15 cellular contexts compared by ENCODE assay signal in the genomic region with DNA sequence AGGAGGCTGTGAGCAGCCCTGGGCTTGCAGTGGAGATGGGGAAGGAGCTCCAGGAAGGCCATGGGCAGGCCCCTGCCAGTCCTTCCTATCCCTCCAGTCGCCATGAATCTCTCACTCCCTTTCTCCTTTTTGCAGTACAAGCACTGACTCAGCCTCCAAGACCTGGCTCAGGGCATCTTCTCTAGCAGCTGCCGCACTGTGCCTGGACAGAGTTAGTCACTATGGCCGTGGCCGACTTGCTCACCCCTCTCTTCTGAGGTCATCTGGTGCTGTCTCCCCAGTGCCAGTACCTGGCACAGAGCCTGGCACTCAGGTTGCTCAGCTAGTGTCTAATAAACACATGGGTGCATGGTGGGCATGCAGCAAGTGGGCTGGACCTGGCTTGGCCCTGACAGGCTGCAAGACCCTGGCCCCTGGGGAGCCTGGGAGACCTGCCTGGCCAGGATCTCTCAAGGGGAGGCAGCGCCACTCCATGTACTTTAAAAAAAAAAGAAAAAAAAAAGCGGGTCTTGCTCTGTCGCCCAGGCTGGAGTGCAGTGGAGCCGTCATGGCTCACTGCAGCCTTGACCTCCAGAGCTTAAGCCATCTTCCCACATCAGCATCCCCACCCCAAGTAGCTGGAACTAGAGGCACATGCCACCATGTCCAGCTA. TPM values are rescaled to one million over a fixed set of nuclear protein-coding genes. Genes with fewer than 3 reads are reported as not detected.
DNase-seq lines count a peak whose midpoint lies in the region; ATAC-seq, FAIRE-seq and TF ChIP-seq lines count a peak whose summit lies in the region.
"Had no signal": no experiment of that assay in that cellular context is flagged by ENCODE, and none has a peak within 500 bp of the region (broad histone marks: within the 10 kb centered on the region; RNA-seq: fewer than 3 reads in every experiment).

No MANE protein-coding gene starts in this region.

- ATAC-seq in IMR-90 (ENCODE audit: low read depth), result peak; percentile 37; the same call in 1 of the 2 replicates
- no peak for ATAC-seq in GM18498 (IDR thresholded peaks at IDR 0.05; ENCODE audit: unreplicated experiment)
- no peak for ATAC-seq in HG02571 (IDR thresholded peaks at IDR 0.05; ENCODE audit: unreplicated experiment)
- ATAC-seq in stimulated activated naive B cell treated with anti-CD40 and anti-IgM and Interleukin-4, amounts not matched to agents 10 μg/mL and 1 μg/mL and 100 μg/mL, for 72 hours (replicated peaks), result no peak
- ATAC-seq: stimulated activated memory B cell treated with anti-CD40 and anti-IgM and Interleukin-4, amounts not matched to agents 10 μg/mL and 1 μg/mL and 100 μg/mL, for 72 hours; WTC11 had no signal

- no peak overlapping the region for H3K18ac ChIP-seq in IMR-90 (ENCODE audit: low read depth, low read length)

- peak overlapping the region; percentile 49 for H2AFZ ChIP-seq in IMR-90 (replicated peaks; ENCODE audit: low read length, poor library complexity)
- H2AFZ ChIP-seq in parathyroid adenoma, result peak overlapping the region; percentile 58

- CTCF ChIA-PET in IMR-90 (lab: Yijun Ruan, JAX) (no interaction called here), A673 (lab: Charles Lee) (no interaction called here)

- H3K14ac ChIP-seq in IMR-90 (replicated peaks; ENCODE audit: low read depth, low read length), result no peak overlapping the region

- no peak overlapping the region for H2BK120ac ChIP-seq in IMR-90 (ENCODE audit: low read depth, low read length)

- H2BK15ac ChIP-seq in IMR-90 (ENCODE audit: low read depth, low read length), result no peak overlapping the region

- H3K9ac ChIP-seq in IMR-90 (ENCODE audit: low read depth, low read length) (no peak overlapping the region), parathyroid adenoma (no peak overlapping the region)

- 82% methylated on average over 2 of the region's 8 CpGs; no CpG with 5 or more reads in 1 of the 2 experiments for WGBS in IMR-90 (ENCODE audit: extremely low coverage in 2 of 2, insufficient read length in 1 of 2), 2 experiments

- H2BK20ac ChIP-seq in IMR-90 (ENCODE audit: low read depth, low read length), result no peak overlapping the region

- in situ Hi-C loops in IMR-90 (cut with MboI; ENCODE audit: low sequenced_read_pairs), result no loop called here

- DNase-seq in Daoy (ENCODE audit: low read depth) (peak; percentile 46), IMR-90 (peak; percentile 35), bronchial epithelial cell (ENCODE audit: low read depth) (peak; percentile 87), A673 (ENCODE audit: low spot score) (no peak)
- no peak for DNase-seq in stimulated activated naive B cell treated with anti-CD40 and anti-IgM and Interleukin-4, amounts not matched to agents 10 μg/mL and 1 μg/mL and 100 μg/mL, for 72 hours
- DNase-seq: dermis blood vessel endothelial cell; foreskin melanocyte; NCI-H1105; stimulated activated CD4-positive, alpha-beta T cell treated with anti-CD3 and anti-CD28 coated beads, Interleukin-4, amount 100 ng/mL, for 24 hours; SW 1271 had no signal

- dilution Hi-C loops in IMR-90 (cut with HindIII; ENCODE audit: low sequenced_read_pairs, unreplicated experiment), result no loop called here

- BruUV-seq in IMR-90 (replicated peaks; lab: Mats Ljungman, UMichigan) (no TSS peak), A673 (replicated peaks; lab: Mats Ljungman, UMichigan) (no TSS peak)

- H3K4me2 ChIP-seq in IMR-90 (ENCODE audit: low read depth, low read length) (no peak overlapping the region), parathyroid adenoma (ENCODE audit: low read length) (no peak overlapping the region)

- TF ChIP-seq POLR2A in IMR-90 (IDR thresholded peaks at IDR 0.05; ENCODE audit: low read depth, low read length), result no peak

- TF ChIP-seq CTCF in IMR-90 (conservative IDR thresholded peaks at IDR 0.05; ENCODE audit: low read depth, low read length), result no peak
- no peak for TF ChIP-seq CTCF in bronchial epithelial cell (IDR thresholded peaks at IDR 0.05; ENCODE audit: insufficient read depth, low read length, severe bottlenecking)
- no peak for TF ChIP-seq CTCF in parathyroid adenoma (IDR thresholded peaks at IDR 0.05)
- no peak for TF ChIP-seq CTCF in A673 (conservative IDR thresholded peaks at IDR 0.05; ENCODE audit: low read depth, low read length)

- no peaks in the 10 kb centered on the region for H3K79me2 ChIP-seq in parathyroid adenoma

- POLR2A ChIA-PET in IMR-90 (lab: Charles Lee; ENCODE audit: unreplicated experiment), result no interaction called here
- POLR2A ChIA-PET in A673 (lab: Charles Lee; ENCODE audit: low non-redundant PET), result no interaction called here

- H3K27ac Mint-ChIP-seq in stimulated activated naive B cell treated with anti-CD40 and anti-IgM and Interleukin-4, amounts not matched to agents 10 μg/mL and 1 μg/mL and 100 μg/mL, for 72 hours, result no peak overlapping the region
- H3K27ac Mint-ChIP-seq: stimulated activated memory B cell treated with anti-CD40 and anti-IgM and Interleukin-4, amounts not matched to agents 10 μg/mL and 1 μg/mL and 100 μg/mL, for 72 hours; WTC11 had no signal

- no peak overlapping the region for H3K56ac ChIP-seq in IMR-90 (ENCODE audit: extremely low read depth, insufficient read depth, low read length)

- H3K9me1 ChIP-seq in IMR-90 (ENCODE audit: insufficient read depth, low read length), result no peaks in the 10 kb centered on the region

- H3K4me3 ChIP-seq in IMR-90 (ENCODE audit: insufficient read depth, low read depth, low read length) (no peak overlapping the region), bronchial epithelial cell (ENCODE audit: low read depth, low read length) (no peak overlapping the region), parathyroid adenoma (ENCODE audit: low read depth, low read length) (no peak overlapping the region), A673 (ENCODE audit: low read depth, low read length, poor library complexity, severe bottlenecking) (no peak overlapping the region)

- peaks cover 8 to 15% of the 10 kb centered on the region in 2 donors for H3K4me1 Mint-ChIP-seq in stimulated activated naive B cell treated with anti-CD40 and anti-IgM and Interleukin-4, amounts not matched to agents 10 μg/mL and 1 μg/mL and 100 μg/mL, for 72 hours

- TF ChIP-seq RAD21 in IMR-90 (IDR thresholded peaks at IDR 0.05; ENCODE audit: low read length), result no peak

- no peak overlapping the region for H3K23ac ChIP-seq in IMR-90 (ENCODE audit: low read depth, low read length)

- H4K91ac ChIP-seq in IMR-90 (ENCODE audit: insufficient read depth, low read depth, low read length), result no peak overlapping the region

- H3K79me1 ChIP-seq in IMR-90 (ENCODE audit: low read depth in 1 of 2, low read length in 2 of 2), result no peaks in the 10 kb centered on the region

- H4K5ac ChIP-seq in IMR-90 (ENCODE audit: low read depth, low read length), result no peak overlapping the region

- H4K20me1 ChIP-seq in IMR-90 (ENCODE audit: insufficient read depth, low read length), result no peaks in the 10 kb centered on the region

- no peak overlapping the region for H3K4ac ChIP-seq in IMR-90 (ENCODE audit: low read depth, low read length)

- no peak overlapping the region for H3K27ac ChIP-seq in IMR-90 (ENCODE audit: insufficient read depth, low read length)
- no peak overlapping the region for H3K27ac ChIP-seq in parathyroid adenoma
- no peak overlapping the region for H3K27ac ChIP-seq in A673 (ENCODE audit: low read depth, low read length, poor library complexity, severe bottlenecking)

- no peak overlapping the region for H2AK5ac ChIP-seq in IMR-90 (ENCODE audit: low read depth, low read length)

- H2AK9ac ChIP-seq in IMR-90 (replicated peaks; ENCODE audit: low read depth, low read length, poor library complexity), result no peak overlapping the region

- no peak overlapping the region for H3K4me3 Mint-ChIP-seq in stimulated activated naive B cell treated with anti-CD40 and anti-IgM and Interleukin-4, amounts not matched to agents 10 μg/mL and 1 μg/mL and 100 μg/mL, for 72 hours
- H3K4me3 Mint-ChIP-seq: stimulated activated memory B cell treated with anti-CD40 and anti-IgM and Interleukin-4, amounts not matched to agents 10 μg/mL and 1 μg/mL and 100 μg/mL, for 72 hours; WTC11 had no signal

- no peak overlapping the region for H2BK5ac ChIP-seq in IMR-90 (ENCODE audit: low read depth, low read length, poor library complexity, severe bottlenecking)

- H3K9me3 Mint-ChIP-seq in stimulated activated naive B cell treated with anti-CD40 and anti-IgM and Interleukin-4, amounts not matched to agents 10 μg/mL and 1 μg/mL and 100 μg/mL, for 72 hours, result no peaks in the 10 kb centered on the region
- H3K9me3 Mint-ChIP-seq: stimulated activated memory B cell treated with anti-CD40 and anti-IgM and Interleukin-4, amounts not matched to agents 10 μg/mL and 1 μg/mL and 100 μg/mL, for 72 hours; WTC11 had no signal

- H3K4me1 ChIP-seq in IMR-90 (ENCODE audit: control insufficient read depth, insufficient read depth, low read length) (peaks cover 3% of the 10 kb centered on the region; the same call in 1 of the 2 replicates), parathyroid adenoma (peaks cover 5% of the 10 kb centered on the region), A673 (ENCODE audit: insufficient read depth, low read length, poor library complexity, severe bottlenecking) (no peaks in the 10 kb centered on the region)

- H4K8ac ChIP-seq in IMR-90 (ENCODE audit: low read depth in 2 of 2, low read length in 2 of 2), result no peak overlapping the region

- H3K9me3 ChIP-seq in IMR-90 (ENCODE audit: control insufficient read depth, insufficient read depth, low read length), result no peaks in the 10 kb centered on the region
- no peaks in the 10 kb centered on the region for H3K9me3 ChIP-seq in parathyroid adenoma (ENCODE audit: control insufficient read depth, low read length)
- no peaks in the 10 kb centered on the region for H3K9me3 ChIP-seq in A673 (ENCODE audit: low read depth, low read length, poor library complexity, severe bottlenecking)

- no peaks in the 10 kb centered on the region for H3K36me3 Mint-ChIP-seq in stimulated activated naive B cell treated with anti-CD40 and anti-IgM and Interleukin-4, amounts not matched to agents 10 μg/mL and 1 μg/mL and 100 μg/mL, for 72 hours
- H3K36me3 Mint-ChIP-seq: stimulated activated memory B cell treated with anti-CD40 and anti-IgM and Interleukin-4, amounts not matched to agents 10 μg/mL and 1 μg/mL and 100 μg/mL, for 72 hours; WTC11 had no signal

- no peaks in the 10 kb centered on the region for H3K27me3 Mint-ChIP-seq in stimulated activated naive B cell treated with anti-CD40 and anti-IgM and Interleukin-4, amounts not matched to agents 10 μg/mL and 1 μg/mL and 100 μg/mL, for 72 hours
- H3K27me3 Mint-ChIP-seq: stimulated activated memory B cell treated with anti-CD40 and anti-IgM and Interleukin-4, amounts not matched to agents 10 μg/mL and 1 μg/mL and 100 μg/mL, for 72 hours had no signal

- intact Hi-C loops in IMR-90 (cut with micrococcal nuclease) (no loop called here), A673 (cut with micrococcal nuclease; ENCODE audit: unreplicated experiment) (no loop called here)

- H3K36me3 ChIP-seq in IMR-90 (ENCODE audit: control insufficient read depth, insufficient read depth, low read length), result no peaks in the 10 kb centered on the region
- H3K36me3 ChIP-seq in bronchial epithelial cell (ENCODE audit: control insufficient read depth, insufficient read depth, low read length), result no peaks in the 10 kb centered on the region
- no peaks in the 10 kb centered on the region for H3K36me3 ChIP-seq in parathyroid adenoma (ENCODE audit: control insufficient read depth, insufficient read depth, low read length)
- H3K36me3 ChIP-seq in A673 (ENCODE audit: insufficient read depth, low read length, poor library complexity, severe bottlenecking), result no peaks in the 10 kb centered on the region

- FAIRE-seq in bronchial epithelial cell (lab: Jason Lieb, UNC), result peak; percentile 95

- H3K27me3 ChIP-seq in IMR-90 (ENCODE audit: control insufficient read depth, insufficient read depth, low read length) (no peaks in the 10 kb centered on the region; the same call in 1 of the 2 replicates), bronchial epithelial cell (ENCODE audit: control insufficient read depth, insufficient read depth, low read length) (no peaks in the 10 kb centered on the region), parathyroid adenoma (ENCODE audit: control insufficient read depth, insufficient read depth, low read length) (no peaks in the 10 kb centered on the region), A673 (replicated peaks; ENCODE audit: insufficient read depth, low read depth, low read length, poor library complexity) (no peaks in the 10 kb centered on the region)

RNA-seq across cellular contexts. Expression of a gene that starts 29.3 kb away (rescaled TPM):
- 17.3 and 23.5 TPM in 2 replicates for total RNA-seq in Daoy (2014; rRNA removed; shearing (Covaris generic))
- total RNA-seq in IMR-90 (2012; rRNA removed), result 13.3 and 15.8 TPM in 2 replicates
- polyA plus RNA-seq in IMR-90 (2012; rRNA removed), result 24.3 and 25.5 TPM in 2 replicates
- polyA plus RNA-seq in IMR-90 (2012; cell fraction: cytosol; rRNA removed), result 15.1 and 22.2 TPM in 2 replicates
- 38.1 and 86.4 TPM in 2 replicates for polyA plus RNA-seq in IMR-90 (2012; cell fraction: nucleus; rRNA removed; ENCODE audit: low replicate concordance)
- 7.8 and 8.2 TPM in 2 replicates for total RNA-seq in bronchial epithelial cell
- total RNA-seq in A673 (2021), result 33.3 and 36.1 TPM in 2 replicates

RNA-seq across cellular contexts. Expression of a gene that starts 41.4 kb away (rescaled TPM):
- 11.7 and 24.4 TPM in 2 replicates for total RNA-seq in Daoy (2014; rRNA removed; shearing (Covaris generic))
- total RNA-seq in IMR-90 (2012; rRNA removed) (12.5 and 13.6 TPM in 2 replicates), bronchial epithelial cell (5.8 and 8.2 TPM in 2 replicates), A673 (2021) (21.0 and 25.3 TPM in 2 replicates)
- 15.9 and 17.0 TPM in 2 replicates for polyA plus RNA-seq in IMR-90 (2012; rRNA removed)
- polyA plus RNA-seq in IMR-90 (2012; cell fraction: cytosol; rRNA removed), result 13.1 and 24.9 TPM in 2 replicates
- polyA plus RNA-seq in IMR-90 (2012; cell fraction: nucleus; rRNA removed; ENCODE audit: low replicate concordance), result 13.0 and 25.7 TPM in 2 replicates

RNA-seq across cellular contexts. Expression of a gene that starts 55.4 kb away (rescaled TPM):
- total RNA-seq in Daoy (2014; rRNA removed; shearing (Covaris generic)), result 2.1 and 6.0 TPM in 2 replicates
- total RNA-seq in IMR-90 (2012; rRNA removed) (0.54 and 0.83 TPM in 2 replicates), bronchial epithelial cell (0.79 and 1.2 TPM in 2 replicates), A673 (2021) (6.2 and 8.6 TPM in 2 replicates)
- 1.5 and 1.6 TPM in 2 replicates for polyA plus RNA-seq in IMR-90 (2012; rRNA removed)
- polyA plus RNA-seq in IMR-90 (2012; cell fraction: cytosol; rRNA removed), result 0.19 and 0.77 TPM in 2 replicates
- 9.2 and 17.0 TPM in 2 replicates for polyA plus RNA-seq in IMR-90 (2012; cell fraction: nucleus; rRNA removed; ENCODE audit: low replicate concordance)

Comparison
In these comparisons a context has a peak if more than half of its experiments do, and no peak if none do; other contexts are left out.
1. DNase-seq: peak in Daoy (single experiment), IMR-90 (single experiment) and bronchial epithelial cell (single experiment); none in stimulated activated naive B cell treated with anti-CD40 and anti-IgM and Interleukin-4, amounts not matched to agents 10 μg/mL and 1 μg/mL and 100 μg/mL, for 72 hours (single experiment) and A673 (single experiment).